Comparison of ENCODE assay signal across 31 cellular contexts in genomic region chr10:120632047-120632446, GRCh38.
"Had no signal": no experiment of that assay in that cellular context is flagged by ENCODE, and none has a peak within 500 bp of the region (broad histone marks: within the 10 kb centered on the region; RNA-seq: fewer than 3 reads in every experiment).

No MANE protein-coding gene starts in this region.

- H3K4me3 ChIP-seq: ascending aorta, PC-9 had no signal

- H3K9me3 ChIP-seq: ascending aorta had no signal

- H3K9ac ChIP-seq: KMS-11 had no signal

- H3K4me3 Mint-ChIP-seq: activated CD4-positive, alpha-beta T cell treated with anti-CD3 and anti-CD28 coated beads, Interleukin-2, amount 10 ng/mL, durations not matched to agents 24 days and 14 days; activated CD8-positive, alpha-beta T cell treated with anti-CD3 and anti-CD28 coated beads for 36 hours; activated naive CD8-positive, alpha-beta T cell treated with anti-CD3 and anti-CD28 coated beads for 36 hours; activated T-cell treated with anti-CD3 and anti-CD28 coated beads, Interleukin-2, amount 50 U/mL, for 72 hours; activated T-helper 17 cell treated with anti-CD3 and anti-CD28 coated beads, Interleukin-2, amount 50 U/mL, for 72 hours; brain had no signal

- H3K27me3 Mint-ChIP-seq: activated CD4-positive, alpha-beta T cell treated with anti-CD3 and anti-CD28 coated beads, Interleukin-2, amount 10 ng/mL, durations not matched to agents 24 days and 14 days; activated naive CD8-positive, alpha-beta T cell treated with anti-CD3 and anti-CD28 coated beads for 36 hours had no signal

- H3K4me1 Mint-ChIP-seq: activated CD4-positive, alpha-beta T cell treated with anti-CD3 and anti-CD28 coated beads, Interleukin-2, amount 10 ng/mL, durations not matched to agents 24 days and 14 days; activated naive CD8-positive, alpha-beta T cell treated with anti-CD3 and anti-CD28 coated beads for 36 hours; activated T-helper 17 cell treated with anti-CD3 and anti-CD28 coated beads, Interleukin-2, amount 50 U/mL, for 72 hours; brain had no signal

- H3K27me3 ChIP-seq: ascending aorta had no signal

- H3K27ac Mint-ChIP-seq: activated CD4-positive, alpha-beta T cell treated with anti-CD3 and anti-CD28 coated beads, Interleukin-2, amount 10 ng/mL, durations not matched to agents 24 days and 14 days; activated CD8-positive, alpha-beta T cell treated with anti-CD3 and anti-CD28 coated beads for 36 hours; activated naive CD8-positive, alpha-beta T cell treated with anti-CD3 and anti-CD28 coated beads for 36 hours; activated T-cell treated with anti-CD3 and anti-CD28 coated beads, Interleukin-2, amount 50 U/mL, for 72 hours; activated T-helper 17 cell treated with anti-CD3 and anti-CD28 coated beads, Interleukin-2, amount 50 U/mL, for 72 hours; brain had no signal

- H3K36me3 Mint-ChIP-seq: activated naive CD8-positive, alpha-beta T cell treated with anti-CD3 and anti-CD28 coated beads for 36 hours; brain had no signal

- H3K36me3 ChIP-seq: ascending aorta, WERI-Rb-1 had no signal

- FAIRE-seq: RCC 7860 had no signal

- ATAC-seq: activated CD8-positive, alpha-beta T cell treated with anti-CD3 and anti-CD28 coated beads for 36 hours; activated T-cell treated with anti-CD3 and anti-CD28 coated beads, Interleukin-2, amount 50 U/mL, for 72 hours; activated T-helper 17 cell treated with anti-CD3 and anti-CD28 coated beads, Interleukin-2, amount 50 U/mL, for 72 hours had no signal

- H3K4me2 ChIP-seq: KMS-11, PC-9 had no signal

- H2AFZ ChIP-seq: PC-9 had no signal

- DNase-seq: activated CD4-positive, alpha-beta T cell treated with anti-CD3 and anti-CD28 coated beads, Interleukin-2, amount 10 ng/mL, durations not matched to agents 24 days and 14 days; activated CD4-positive, alpha-beta T cell treated with anti-CD3 and anti-CD28 coated beads, Interleukin-2, amount 50 U/mL, for 4 hours; activated CD4-positive, CD25-positive, alpha-beta regulatory T cell; activated CD8-positive, alpha-beta T cell treated with anti-CD3 and anti-CD28 coated beads for 36 hours; activated effector memory CD4-positive, alpha-beta T cell treated with anti-CD3 and anti-CD28 coated beads, Interleukin-2, amount 50 U/mL, for 16 hours; activated naive CD4-positive, alpha-beta T cell; activated naive CD4-positive, alpha-beta T cell treated with anti-CD3 and anti-CD28 coated beads, Interleukin-2, amount 50 U/mL, for 16 hours; activated naive CD8-positive, alpha-beta T cell treated with anti-CD3 and anti-CD28 coated beads for 36 hours; activated T-cell treated with anti-CD3 and anti-CD28 coated beads, Interleukin-2, amount 50 U/mL, for 1 hour; activated T-cell treated with anti-CD3 and anti-CD28 coated beads, Interleukin-2, amount 50 U/mL, for 72 hours; amygdala; caudate nucleus; cerebellar nuclear complex; NCI-H1092 treated with DMSO at 0.1 percent for 48 hours; NCI-H1417; NCI-H187 treated with DMSO at 0.1 percent for 48 hours; NCI-H2081; NCI-H2171 treated with DMSO at 0.1 percent for 48 hours; NCI-H226; NCI-H446 treated with DMSO at 0.1 percent for 48 hours; NCI-H524; PC-9; Right ventricle myocardium superior; SW 1271; T1000; WERI-Rb-1 had no signal

- H3K9me3 Mint-ChIP-seq: activated CD4-positive, alpha-beta T cell treated with anti-CD3 and anti-CD28 coated beads, Interleukin-2, amount 10 ng/mL, durations not matched to agents 24 days and 14 days; activated CD8-positive, alpha-beta T cell treated with anti-CD3 and anti-CD28 coated beads for 36 hours; activated naive CD8-positive, alpha-beta T cell treated with anti-CD3 and anti-CD28 coated beads for 36 hours had no signal

- H3K4me1 ChIP-seq: ascending aorta had no signal

- H3K27ac ChIP-seq: ascending aorta, KMS-11, PC-9, WERI-Rb-1 had no signal
